ENCODE assay signal across 1 cellular context in the genomic region with DNA sequence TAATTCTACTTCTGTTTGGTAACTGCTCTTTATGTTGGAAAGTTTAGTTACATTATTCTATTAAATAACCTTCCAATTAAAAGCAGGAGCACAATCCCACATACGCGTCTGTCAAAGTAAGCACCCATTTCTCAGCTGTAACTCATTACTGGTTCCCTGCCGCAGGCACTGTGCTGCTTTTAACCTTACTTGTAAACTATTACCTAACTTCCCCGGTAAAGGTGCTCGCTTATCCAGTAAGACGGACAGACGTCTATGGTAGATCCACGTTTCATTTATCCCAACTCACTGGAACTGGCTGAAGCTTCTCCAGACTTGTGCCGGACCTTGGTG.
TF ChIP-seq lines count a peak whose summit lies in the region.

No MANE protein-coding gene starts in this region.

TF ChIP-seq in WTC11, 78 proteins besides CTCF, POLR2A, EP300 and RAD21 (continued from another document):
- TF ChIP-seq, protein P1, sequence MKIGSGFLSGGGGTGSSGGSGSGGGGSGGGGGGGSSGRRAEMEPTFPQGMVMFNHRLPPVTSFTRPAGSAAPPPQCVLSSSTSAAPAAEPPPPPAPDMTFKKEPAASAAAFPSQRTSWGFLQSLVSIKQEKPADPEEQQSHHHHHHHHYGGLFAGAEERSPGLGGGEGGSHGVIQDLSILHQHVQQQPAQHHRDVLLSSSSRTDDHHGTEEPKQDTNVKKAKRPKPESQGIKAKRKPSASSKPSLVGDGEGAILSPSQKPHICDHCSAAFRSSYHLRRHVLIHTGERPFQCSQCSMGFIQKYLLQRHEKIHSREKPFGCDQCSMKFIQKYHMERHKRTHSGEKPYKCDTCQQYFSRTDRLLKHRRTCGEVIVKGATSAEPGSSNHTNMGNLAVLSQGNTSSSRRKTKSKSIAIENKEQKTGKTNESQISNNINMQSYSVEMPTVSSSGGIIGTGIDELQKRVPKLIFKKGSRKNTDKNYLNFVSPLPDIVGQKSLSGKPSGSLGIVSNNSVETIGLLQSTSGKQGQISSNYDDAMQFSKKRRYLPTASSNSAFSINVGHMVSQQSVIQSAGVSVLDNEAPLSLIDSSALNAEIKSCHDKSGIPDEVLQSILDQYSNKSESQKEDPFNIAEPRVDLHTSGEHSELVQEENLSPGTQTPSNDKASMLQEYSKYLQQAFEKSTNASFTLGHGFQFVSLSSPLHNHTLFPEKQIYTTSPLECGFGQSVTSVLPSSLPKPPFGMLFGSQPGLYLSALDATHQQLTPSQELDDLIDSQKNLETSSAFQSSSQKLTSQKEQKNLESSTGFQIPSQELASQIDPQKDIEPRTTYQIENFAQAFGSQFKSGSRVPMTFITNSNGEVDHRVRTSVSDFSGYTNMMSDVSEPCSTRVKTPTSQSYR (CRISPR knock-in tag; IDR thresholded peaks at IDR 0.05) = no peak
- TF ChIP-seq, protein P2, sequence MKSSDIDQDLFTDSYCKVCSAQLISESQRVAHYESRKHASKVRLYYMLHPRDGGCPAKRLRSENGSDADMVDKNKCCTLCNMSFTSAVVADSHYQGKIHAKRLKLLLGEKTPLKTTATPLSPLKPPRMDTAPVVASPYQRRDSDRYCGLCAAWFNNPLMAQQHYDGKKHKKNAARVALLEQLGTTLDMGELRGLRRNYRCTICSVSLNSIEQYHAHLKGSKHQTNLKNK (CRISPR knock-in tag; IDR thresholded peaks at IDR 0.05) = no peak
- no peak for TF ChIP-seq NR3C1 (CRISPR knock-in tag; conservative IDR thresholded peaks at IDR 0.05; ENCODE audit: low read depth)
- no peak for TF ChIP-seq TEAD4 (CRISPR knock-in tag; IDR thresholded peaks at IDR 0.05)
- TF ChIP-seq ZNF219 (CRISPR knock-in tag; IDR thresholded peaks at IDR 0.05; ENCODE audit: borderline replicate concordance) = no peak
